ENCODE assay signal across 1 cellular context in the genomic region with DNA sequence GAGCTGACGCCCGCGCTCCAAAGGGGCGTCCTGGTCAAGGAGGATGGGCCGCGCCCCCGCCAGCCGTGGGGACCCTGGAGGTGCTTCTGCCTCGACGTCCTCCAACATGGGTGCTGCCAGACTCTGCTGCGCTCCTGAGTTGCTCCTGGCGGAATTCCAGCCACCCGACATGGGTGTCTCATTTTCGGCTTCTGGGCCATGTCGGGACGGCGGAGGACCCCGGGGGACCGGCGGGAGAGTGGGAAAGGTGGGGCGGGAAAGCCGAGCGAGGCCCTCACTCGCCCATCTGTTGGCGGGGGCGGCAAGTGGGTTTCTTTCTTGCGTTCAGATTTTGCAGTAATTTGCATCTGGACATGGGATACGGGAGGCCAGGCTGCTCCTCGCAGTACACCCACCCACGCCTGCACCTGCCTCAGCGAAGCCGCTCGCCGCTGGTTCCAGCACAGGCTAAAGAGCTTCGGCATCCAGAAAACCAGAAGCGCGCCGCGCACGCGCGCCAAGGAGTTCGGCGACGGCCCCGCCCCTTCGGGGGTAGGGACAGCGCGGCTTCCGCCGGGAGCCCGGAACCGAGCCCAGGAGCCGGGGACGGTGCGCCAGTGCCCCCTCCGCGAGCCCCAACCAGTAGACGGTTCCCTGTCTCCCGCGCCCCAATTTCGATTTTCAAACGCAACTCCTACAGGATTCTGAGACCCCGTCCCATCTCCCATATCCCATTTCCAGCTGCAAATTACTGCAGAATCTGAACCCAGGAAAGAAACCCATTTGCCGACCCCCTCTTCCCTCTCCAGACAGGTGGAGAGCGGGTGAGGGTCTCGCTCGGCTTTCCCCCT.
TF ChIP-seq lines count a peak whose summit lies in the region.

A gene (plus strand): TSS at position 563 of the 830 bp plus-strand sequence. CDS start 320 bp downstream, outside the sequence.

TF ChIP-seq in K562, 482 proteins besides CTCF, POLR2A, EP300 and RAD21 (continued from another document and continues in another):
- TF ChIP-seq CBX8 (IDR thresholded peaks at IDR 0.05; ENCODE audit: borderline replicate concordance, extremely low read depth, low read depth, low read length, poor library complexity, severe bottlenecking) (no peak), ETV6 (IDR thresholded peaks at IDR 0.05; ENCODE audit: borderline replicate concordance in 1 of 2, low read depth in 2 of 2, low read length in 1 of 2) (no peak), ETV6 (CRISPR knock-in tag; IDR thresholded peaks at IDR 0.05; ENCODE audit: borderline replicate concordance) (no peak), SMAD1 (IDR thresholded peaks at IDR 0.05; ENCODE audit: low read depth, low read length, partially characterized antibody) (no peak), MAFK (IDR thresholded peaks at IDR 0.05; ENCODE audit: low read length) (0 out of 2 replicates have a peak, but pooled peaks have one; percentile 5), TCFL5 (CRISPR knock-in tag; conservative IDR thresholded peaks at IDR 0.05) (no peak), HMG20A (CRISPR knock-in tag; conservative IDR thresholded peaks at IDR 0.05) (no peak), ZNF444 (CRISPR knock-in tag; IDR thresholded peaks at IDR 0.05) (no peak), MYNN (IDR thresholded peaks at IDR 0.05) (no peak), MYNN (CRISPR knock-in tag; IDR thresholded peaks at IDR 0.05) (no peak), PML (IDR thresholded peaks at IDR 0.05; ENCODE audit: low read length) (peak; percentile 62; the same call in 1 of the 2 replicates), SRSF3 (IDR thresholded peaks at IDR 0.05; ENCODE audit: insufficient read depth, low read length) (no peak), HDAC6 (IDR thresholded peaks at IDR 0.05; ENCODE audit: low read depth, low read length) (no peak), CCAR2 (IDR thresholded peaks at IDR 0.05; ENCODE audit: low read depth, low read length) (no peak), MYBL2 (IDR thresholded peaks at IDR 0.05; ENCODE audit: low read depth) (no peak), MYBL2 (CRISPR knock-in tag; IDR thresholded peaks at IDR 0.05; ENCODE audit: borderline replicate concordance) (no peak), TAF9B (IDR thresholded peaks at IDR 0.05; ENCODE audit: partially characterized antibody) (no peak), ZNF561 (CRISPR knock-in tag; conservative IDR thresholded peaks at IDR 0.05) (no peak), GABPB1 (CRISPR knock-in tag; IDR thresholded peaks at IDR 0.05) (peak; percentile 65; the same call in 1 of the 2 replicates), ZNF583 (CRISPR knock-in tag; IDR thresholded peaks at IDR 0.05) (no peak), HCFC1 (IDR thresholded peaks at IDR 0.05; ENCODE audit: low read depth, low read length) (peak; percentile 57; the same call in 1 of the 2 replicates), KDM1A (IDR thresholded peaks at IDR 0.05) (no peak), RBM17 (IDR thresholded peaks at IDR 0.05; ENCODE audit: borderline replicate concordance, low read depth, low read length) (no peak), ARID2 (IDR thresholded peaks at IDR 0.05) (no peak), ZNF212 (CRISPR knock-in tag; IDR thresholded peaks at IDR 0.05) (no peak), RBFOX2 (IDR thresholded peaks at IDR 0.05; ENCODE audit: low read depth, low read length) (peak; percentile 93), SIX5 (IDR thresholded peaks at IDR 0.05; ENCODE audit: borderline replicate concordance in 1 of 2, insufficient read depth in 1 of 2, low read depth in 1 of 2, low read length in 2 of 2) (no peak), MCM7 (IDR thresholded peaks at IDR 0.05) (no peak), ZNF436 (CRISPR knock-in tag; IDR thresholded peaks at IDR 0.05) (no peak), ZBTB8A (IDR thresholded peaks at IDR 0.05; ENCODE audit: partially characterized antibody) (no peak), ETV5 (CRISPR knock-in tag; IDR thresholded peaks at IDR 0.05; ENCODE audit: low read depth) (peak; percentile 39; the same call in 1 of the 2 replicates), SIN3B (IDR thresholded peaks at IDR 0.05; ENCODE audit: low read depth) (no peak), CTBP1 (IDR thresholded peaks at IDR 0.05; ENCODE audit: borderline replicate concordance) (peak; percentile 42), JUNB (CRISPR knock-in tag; conservative IDR thresholded peaks at IDR 0.05) (no peak), FOXP1 (CRISPR knock-in tag; IDR thresholded peaks at IDR 0.05) (no peak), CREB1 (IDR thresholded peaks at IDR 0.05) (no peak), CREB1 (CRISPR knock-in tag; IDR thresholded peaks at IDR 0.05) (0 out of 2 replicates have a peak, but pooled peaks have one; percentile 33), ESRRA (IDR thresholded peaks at IDR 0.05; ENCODE audit: borderline replicate concordance, low read depth) (no peak), ZNF3 (CRISPR knock-in tag; IDR thresholded peaks at IDR 0.05) (no peak), TBP (optimal IDR thresholded peaks at IDR 0.05; ENCODE audit: low read depth, low read length) (peak; percentile 83), ZNF445 (CRISPR knock-in tag; IDR thresholded peaks at IDR 0.05; ENCODE audit: low read depth) (no peak), ELF2 (CRISPR knock-in tag; IDR thresholded peaks at IDR 0.05) (0 out of 2 replicates have a peak, but pooled peaks have one; percentile 61), ZNF785 (CRISPR knock-in tag; IDR thresholded peaks at IDR 0.05) (no peak), RBM15 (IDR thresholded peaks at IDR 0.05; ENCODE audit: insufficient read depth, low read length) (no peak), NCOA4 (IDR thresholded peaks at IDR 0.05; ENCODE audit: partially characterized antibody) (no peak), RFX1 (IDR thresholded peaks at IDR 0.05) (no peak), MAZ (CRISPR knock-in tag; conservative IDR thresholded peaks at IDR 0.05 in 1 of 2, IDR thresholded peaks at IDR 0.05 in 1 of 2) (peak; percentile 76 to 90)
- TF ChIP-seq, protein P1, sequence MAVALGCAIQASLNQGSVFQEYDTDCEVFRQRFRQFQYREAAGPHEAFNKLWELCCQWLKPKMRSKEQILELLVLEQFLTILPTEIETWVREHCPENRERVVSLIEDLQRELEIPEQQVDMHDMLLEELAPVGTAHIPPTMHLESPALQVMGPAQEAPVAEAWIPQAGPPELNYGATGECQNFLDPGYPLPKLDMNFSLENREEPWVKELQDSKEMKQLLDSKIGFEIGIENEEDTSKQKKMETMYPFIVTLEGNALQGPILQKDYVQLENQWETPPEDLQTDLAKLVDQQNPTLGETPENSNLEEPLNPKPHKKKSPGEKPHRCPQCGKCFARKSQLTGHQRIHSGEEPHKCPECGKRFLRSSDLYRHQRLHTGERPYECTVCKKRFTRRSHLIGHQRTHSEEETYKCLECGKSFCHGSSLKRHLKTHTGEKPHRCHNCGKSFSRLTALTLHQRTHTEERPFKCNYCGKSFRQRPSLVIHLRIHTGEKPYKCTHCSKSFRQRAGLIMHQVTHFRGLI (CRISPR knock-in tag; IDR thresholded peaks at IDR 0.05): no peak
- TF ChIP-seq, protein P2, sequence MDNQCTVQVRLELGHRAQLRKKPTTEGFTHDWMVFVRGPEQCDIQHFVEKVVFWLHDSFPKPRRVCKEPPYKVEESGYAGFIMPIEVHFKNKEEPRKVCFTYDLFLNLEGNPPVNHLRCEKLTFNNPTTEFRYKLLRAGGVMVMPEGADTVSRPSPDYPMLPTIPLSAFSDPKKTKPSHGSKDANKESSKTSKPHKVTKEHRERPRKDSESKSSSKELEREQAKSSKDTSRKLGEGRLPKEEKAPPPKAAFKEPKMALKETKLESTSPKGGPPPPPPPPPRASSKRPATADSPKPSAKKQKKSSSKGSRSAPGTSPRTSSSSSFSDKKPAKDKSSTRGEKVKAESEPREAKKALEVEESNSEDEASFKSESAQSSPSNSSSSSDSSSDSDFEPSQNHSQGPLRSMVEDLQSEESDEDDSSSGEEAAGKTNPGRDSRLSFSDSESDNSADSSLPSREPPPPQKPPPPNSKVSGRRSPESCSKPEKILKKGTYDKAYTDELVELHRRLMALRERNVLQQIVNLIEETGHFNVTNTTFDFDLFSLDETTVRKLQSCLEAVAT (IDR thresholded peaks at IDR 0.05): no peak
- TF ChIP-seq, protein P3, sequence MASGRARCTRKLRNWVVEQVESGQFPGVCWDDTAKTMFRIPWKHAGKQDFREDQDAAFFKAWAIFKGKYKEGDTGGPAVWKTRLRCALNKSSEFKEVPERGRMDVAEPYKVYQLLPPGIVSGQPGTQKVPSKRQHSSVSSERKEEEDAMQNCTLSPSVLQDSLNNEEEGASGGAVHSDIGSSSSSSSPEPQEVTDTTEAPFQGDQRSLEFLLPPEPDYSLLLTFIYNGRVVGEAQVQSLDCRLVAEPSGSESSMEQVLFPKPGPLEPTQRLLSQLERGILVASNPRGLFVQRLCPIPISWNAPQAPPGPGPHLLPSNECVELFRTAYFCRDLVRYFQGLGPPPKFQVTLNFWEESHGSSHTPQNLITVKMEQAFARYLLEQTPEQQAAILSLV (tag; IDR thresholded peaks at IDR 0.05): no peak
- TF ChIP-seq, protein P4, sequence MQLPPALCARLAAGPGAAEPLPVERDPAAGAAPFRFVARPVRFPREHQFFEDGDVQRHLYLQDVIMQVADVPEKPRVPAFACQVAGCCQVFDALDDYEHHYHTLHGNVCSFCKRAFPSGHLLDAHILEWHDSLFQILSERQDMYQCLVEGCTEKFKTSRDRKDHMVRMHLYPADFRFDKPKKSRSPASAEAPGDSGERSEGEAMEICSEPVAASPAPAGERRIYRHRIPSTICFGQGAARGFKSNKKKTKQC (CRISPR knock-in tag; IDR thresholded peaks at IDR 0.05): no peak
- TF ChIP-seq, protein P5, sequence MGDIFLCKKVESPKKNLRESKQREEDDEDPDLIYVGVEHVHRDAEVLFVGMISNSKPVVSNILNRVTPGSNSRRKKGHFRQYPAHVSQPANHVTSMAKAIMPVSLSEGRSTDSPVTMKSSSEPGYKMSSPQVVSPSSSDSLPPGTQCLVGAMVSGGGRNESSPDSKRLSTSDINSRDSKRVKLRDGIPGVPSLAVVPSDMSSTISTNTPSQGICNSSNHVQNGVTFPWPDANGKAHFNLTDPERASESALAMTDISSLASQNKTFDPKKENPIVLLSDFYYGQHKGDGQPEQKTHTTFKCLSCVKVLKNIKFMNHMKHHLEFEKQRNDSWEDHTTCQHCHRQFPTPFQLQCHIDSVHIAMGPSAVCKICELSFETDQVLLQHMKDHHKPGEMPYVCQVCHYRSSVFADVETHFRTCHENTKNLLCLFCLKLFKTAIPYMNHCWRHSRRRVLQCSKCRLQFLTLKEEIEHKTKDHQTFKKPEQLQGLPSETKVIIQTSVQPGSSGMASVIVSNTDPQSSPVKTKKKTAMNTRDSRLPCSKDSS (IDR thresholded peaks at IDR 0.05; ENCODE audit: low read depth, partially characterized antibody): no peak
- TF ChIP-seq, protein P6, sequence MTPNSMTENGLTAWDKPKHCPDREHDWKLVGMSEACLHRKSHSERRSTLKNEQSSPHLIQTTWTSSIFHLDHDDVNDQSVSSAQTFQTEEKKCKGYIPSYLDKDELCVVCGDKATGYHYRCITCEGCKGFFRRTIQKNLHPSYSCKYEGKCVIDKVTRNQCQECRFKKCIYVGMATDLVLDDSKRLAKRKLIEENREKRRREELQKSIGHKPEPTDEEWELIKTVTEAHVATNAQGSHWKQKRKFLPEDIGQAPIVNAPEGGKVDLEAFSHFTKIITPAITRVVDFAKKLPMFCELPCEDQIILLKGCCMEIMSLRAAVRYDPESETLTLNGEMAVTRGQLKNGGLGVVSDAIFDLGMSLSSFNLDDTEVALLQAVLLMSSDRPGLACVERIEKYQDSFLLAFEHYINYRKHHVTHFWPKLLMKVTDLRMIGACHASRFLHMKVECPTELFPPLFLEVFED (CRISPR knock-in tag; conservative IDR thresholded peaks at IDR 0.05): no peak
- TF ChIP-seq, protein P7, sequence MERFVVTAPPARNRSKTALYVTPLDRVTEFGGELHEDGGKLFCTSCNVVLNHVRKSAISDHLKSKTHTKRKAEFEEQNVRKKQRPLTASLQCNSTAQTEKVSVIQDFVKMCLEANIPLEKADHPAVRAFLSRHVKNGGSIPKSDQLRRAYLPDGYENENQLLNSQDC (CRISPR knock-in tag; IDR thresholded peaks at IDR 0.05): no peak
- TF ChIP-seq, protein P8, sequence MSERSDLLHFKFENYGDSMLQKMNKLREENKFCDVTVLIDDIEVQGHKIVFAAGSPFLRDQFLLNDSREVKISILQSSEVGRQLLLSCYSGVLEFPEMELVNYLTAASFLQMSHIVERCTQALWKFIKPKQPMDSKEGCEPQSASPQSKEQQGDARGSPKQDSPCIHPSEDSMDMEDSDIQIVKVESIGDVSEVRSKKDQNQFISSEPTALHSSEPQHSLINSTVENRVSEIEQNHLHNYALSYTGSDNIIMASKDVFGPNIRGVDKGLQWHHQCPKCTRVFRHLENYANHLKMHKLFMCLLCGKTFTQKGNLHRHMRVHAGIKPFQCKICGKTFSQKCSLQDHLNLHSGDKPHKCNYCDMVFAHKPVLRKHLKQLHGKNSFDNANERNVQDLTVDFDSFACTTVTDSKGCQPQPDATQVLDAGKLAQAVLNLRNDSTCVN (CRISPR knock-in tag; IDR thresholded peaks at IDR 0.05): no peak
- TF ChIP-seq, protein P9, sequence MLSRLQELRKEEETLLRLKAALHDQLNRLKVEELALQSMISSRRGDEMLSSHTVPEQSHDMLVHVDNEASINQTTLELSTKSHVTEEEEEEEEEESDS (CRISPR knock-in tag; IDR thresholded peaks at IDR 0.05): no peak
- TF ChIP-seq, protein P10, sequence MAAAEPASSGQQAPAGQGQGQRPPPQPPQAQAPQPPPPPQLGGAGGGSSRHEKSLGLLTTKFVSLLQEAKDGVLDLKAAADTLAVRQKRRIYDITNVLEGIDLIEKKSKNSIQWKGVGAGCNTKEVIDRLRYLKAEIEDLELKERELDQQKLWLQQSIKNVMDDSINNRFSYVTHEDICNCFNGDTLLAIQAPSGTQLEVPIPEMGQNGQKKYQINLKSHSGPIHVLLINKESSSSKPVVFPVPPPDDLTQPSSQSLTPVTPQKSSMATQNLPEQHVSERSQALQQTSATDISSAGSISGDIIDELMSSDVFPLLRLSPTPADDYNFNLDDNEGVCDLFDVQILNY (CRISPR knock-in tag; IDR thresholded peaks at IDR 0.05): no peak
- TF ChIP-seq, protein P11, sequence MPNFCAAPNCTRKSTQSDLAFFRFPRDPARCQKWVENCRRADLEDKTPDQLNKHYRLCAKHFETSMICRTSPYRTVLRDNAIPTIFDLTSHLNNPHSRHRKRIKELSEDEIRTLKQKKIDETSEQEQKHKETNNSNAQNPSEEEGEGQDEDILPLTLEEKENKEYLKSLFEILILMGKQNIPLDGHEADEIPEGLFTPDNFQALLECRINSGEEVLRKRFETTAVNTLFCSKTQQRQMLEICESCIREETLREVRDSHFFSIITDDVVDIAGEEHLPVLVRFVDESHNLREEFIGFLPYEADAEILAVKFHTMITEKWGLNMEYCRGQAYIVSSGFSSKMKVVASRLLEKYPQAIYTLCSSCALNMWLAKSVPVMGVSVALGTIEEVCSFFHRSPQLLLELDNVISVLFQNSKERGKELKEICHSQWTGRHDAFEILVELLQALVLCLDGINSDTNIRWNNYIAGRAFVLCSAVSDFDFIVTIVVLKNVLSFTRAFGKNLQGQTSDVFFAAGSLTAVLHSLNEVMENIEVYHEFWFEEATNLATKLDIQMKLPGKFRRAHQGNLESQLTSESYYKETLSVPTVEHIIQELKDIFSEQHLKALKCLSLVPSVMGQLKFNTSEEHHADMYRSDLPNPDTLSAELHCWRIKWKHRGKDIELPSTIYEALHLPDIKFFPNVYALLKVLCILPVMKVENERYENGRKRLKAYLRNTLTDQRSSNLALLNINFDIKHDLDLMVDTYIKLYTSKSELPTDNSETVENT (CRISPR knock-in tag; IDR thresholded peaks at IDR 0.05): peak; percentile 67; the same call in 1 of the 2 replicates
- TF ChIP-seq, protein P12, sequence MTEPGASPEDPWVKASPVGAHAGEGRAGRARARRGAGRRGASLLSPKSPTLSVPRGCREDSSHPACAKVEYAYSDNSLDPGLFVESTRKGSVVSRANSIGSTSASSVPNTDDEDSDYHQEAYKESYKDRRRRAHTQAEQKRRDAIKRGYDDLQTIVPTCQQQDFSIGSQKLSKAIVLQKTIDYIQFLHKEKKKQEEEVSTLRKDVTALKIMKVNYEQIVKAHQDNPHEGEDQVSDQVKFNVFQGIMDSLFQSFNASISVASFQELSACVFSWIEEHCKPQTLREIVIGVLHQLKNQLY (CRISPR knock-in tag; conservative IDR thresholded peaks at IDR 0.05): no peak
